8 cellular contexts compared by ENCODE assay signal in the genomic region with DNA sequence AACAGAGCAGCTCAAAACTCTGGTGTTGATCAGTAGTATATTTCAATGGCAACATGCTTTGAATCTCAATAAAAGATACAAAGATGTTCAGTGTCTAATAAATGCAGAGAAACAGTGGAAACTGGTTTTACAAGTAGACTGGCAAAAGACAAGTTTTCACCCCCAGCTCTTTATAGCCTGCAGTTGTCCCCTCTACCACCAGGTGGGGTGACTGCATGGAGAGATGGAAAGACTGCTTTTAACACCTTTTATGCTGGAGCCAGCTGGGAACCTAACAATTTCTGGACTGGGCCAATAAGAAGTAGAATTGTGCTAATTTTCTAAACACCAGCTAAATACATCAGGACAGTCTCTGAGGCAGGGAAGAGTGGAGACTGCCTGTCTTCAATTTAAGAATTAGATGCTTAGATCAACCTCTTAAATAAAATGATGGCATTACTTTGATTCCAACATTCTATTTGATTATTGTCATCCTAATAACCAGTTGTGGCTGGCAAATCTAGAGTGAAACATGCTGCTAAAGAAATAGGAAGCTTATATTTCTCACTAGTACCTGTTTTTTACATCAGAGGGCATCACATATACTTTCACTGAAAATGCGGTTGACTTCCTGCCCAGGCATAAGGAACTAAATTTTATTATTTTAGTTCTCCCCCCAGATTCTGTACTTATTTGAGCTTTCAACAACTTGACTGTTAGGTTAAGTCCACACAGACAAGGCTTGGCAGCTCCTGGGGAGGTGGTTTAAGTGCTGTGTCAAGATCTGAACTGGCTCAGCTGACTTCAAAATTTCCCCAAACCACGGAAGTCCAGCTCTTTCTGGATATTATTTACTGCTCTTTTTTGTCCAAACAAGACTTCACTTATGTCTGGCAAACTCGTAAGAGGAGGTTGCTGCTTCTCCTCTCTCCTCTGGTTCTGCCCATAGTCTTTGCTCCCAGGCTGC.
DNase-seq lines count a peak whose midpoint lies in the region; ATAC-seq, FAIRE-seq and TF ChIP-seq lines count a peak whose summit lies in the region.

No MANE protein-coding gene starts in this region.

- intact Hi-C loops in colonic mucosa (cut with DNase I) (loop anchor here (2.0 kb wide), 1 partner anchor 71 kb away; no protein-coding TSS in a partner anchor), HepG2 (cut with micrococcal nuclease; ENCODE audit: unreplicated experiment) (loop anchor here (1.0 to 10.0 kb wide), 3 partner anchors 69 to 207 kb away; no protein-coding TSS in a partner anchor)

- H3K4me3 ChIP-seq in DOHH2 (ENCODE audit: low read length) (peak overlapping the region; percentile 24; the same call in 1 of the 2 replicates), colonic mucosa (no peak overlapping the region), HepG2 (replicated peaks in 1 of 3; ENCODE audit: insufficient read depth in 1 of 3, low read depth in 2 of 3, low read length in 3 of 3) (no peak overlapping the region)

- no peak overlapping the region for H3K27ac Mint-ChIP-seq in T-helper 2 cell treated with Interferon-gamma antibody and Interleukin-4, amounts not matched to agents 5 μg/mL and 100 μg/mL, for 36 hours

- H3K9me3 ChIP-seq in DOHH2 (ENCODE audit: control insufficient read depth, insufficient read depth, low read length) (no peaks in the 10 kb centered on the region), colonic mucosa (no peaks in the 10 kb centered on the region), HepG2 (ENCODE audit: low read length) (no peaks in the 10 kb centered on the region; the same call in 1 of the 2 replicates)

- H3K9me3 Mint-ChIP-seq in T-helper 2 cell treated with Interferon-gamma antibody and Interleukin-4, amounts not matched to agents 5 μg/mL and 100 μg/mL, for 36 hours, result peaks cover 5% of the 10 kb centered on the region

- H3K9me2 ChIP-seq in DOHH2 (replicated peaks; ENCODE audit: control insufficient read depth, low read length), result no peaks in the 10 kb centered on the region

- H3K9ac ChIP-seq in colonic mucosa (ENCODE audit: low read depth in 2 of 2, low read length in 2 of 2) (no peak overlapping the region), HepG2 (ENCODE audit: insufficient read depth, low read depth, low read length) (no peak overlapping the region)

- no peaks in the 10 kb centered on the region for H3K27me3 ChIP-seq in DOHH2 (ENCODE audit: control insufficient read depth, low read length)
- H3K27me3 ChIP-seq in colonic mucosa, result no peaks in the 10 kb centered on the region
- H3K27me3 ChIP-seq in HepG2 (ENCODE audit: control insufficient read depth in 1 of 2, insufficient read depth in 2 of 2, low read length in 2 of 2), result peaks cover 0 to 7% of the 10 kb centered on the region in 2 experiments; a peak in 2 of 5 replicates

- no peak overlapping the region for H3K4me3 Mint-ChIP-seq in T-helper 2 cell treated with Interferon-gamma antibody and Interleukin-4, amounts not matched to agents 5 μg/mL and 100 μg/mL, for 36 hours

- peaks cover 64% of the 10 kb centered on the region for H3K4me1 ChIP-seq in DOHH2 (ENCODE audit: control insufficient read depth, low read length)
- no peaks in the 10 kb centered on the region for H3K4me1 ChIP-seq in colonic mucosa
- no peaks in the 10 kb centered on the region for H3K4me1 ChIP-seq in HepG2 (ENCODE audit: insufficient read depth, low read length)

- WGBS in HepG2 (ENCODE audit: low lambda C conversion rate), result 22% methylated on average over 3 of the region's 3 CpGs

- no TSS peak for BruUV-seq in HepG2 (replicated peaks; lab: Mats Ljungman, UMichigan)

- DNase-seq in NAMALWA (ENCODE audit: low spot score) (peak; percentile 83), colonic mucosa (peak; percentile 75), HepG2 (ENCODE audit: low spot score) (peak; percentile 52), mesenteric fat pad (ENCODE audit: low spot score) (no peak)
- DNase-seq in T-helper 2 cell treated with Interferon-gamma antibody and Interleukin-4, amounts not matched to agents 5 μg/mL and 100 μg/mL, for 36 hours (ENCODE audit: low spot score), result peak; percentile 32
- DNase-seq in stimulated activated CD8-positive, alpha-beta memory T cell treated with anti-CD3 and anti-CD28 coated beads, Interleukin-15, amount 100 ng/mL, for 48 hours (ENCODE audit: low read depth in 2 of 2), result peak; percentile 4 to 26

- peak; percentile 51 for TF ChIP-seq RAD21 in HepG2 (CRISPR knock-in tag; IDR thresholded peaks at IDR 0.05)

- peak; percentile 94 for TF ChIP-seq CTCF in DOHH2 (IDR thresholded peaks at IDR 0.05; ENCODE audit: low read depth, low read length, poor library complexity, severe bottlenecking)
- peak; percentile 75 for TF ChIP-seq CTCF in colonic mucosa (IDR thresholded peaks at IDR 0.05)
- TF ChIP-seq CTCF in HepG2 (CRISPR knock-in tag; IDR thresholded peaks at IDR 0.05), result peak; percentile 78

- H3K4me2 ChIP-seq in DOHH2 (ENCODE audit: low read length) (peak overlapping the region; percentile 53), HepG2 (ENCODE audit: low read depth, low read length) (no peak overlapping the region)

- no peak for TF ChIP-seq POLR2A in HepG2 (IDR thresholded peaks at IDR 0.05; ENCODE audit: insufficient read depth in 1 of 2, low read depth in 2 of 2, low read length in 2 of 2)

- no peaks in the 10 kb centered on the region for H3K36me3 ChIP-seq in DOHH2 (ENCODE audit: control insufficient read depth, low read length)
- no peaks in the 10 kb centered on the region for H3K36me3 ChIP-seq in colonic mucosa
- H3K36me3 ChIP-seq in HepG2 (replicated peaks in 1 of 2; ENCODE audit: control insufficient read depth in 1 of 2, insufficient read depth in 2 of 2, low read length in 2 of 2), result no peaks in the 10 kb centered on the region

- H2AFZ ChIP-seq in HepG2 (ENCODE audit: low read length), result no peak overlapping the region

- H3F3A ChIP-seq in DOHH2 (ENCODE audit: control insufficient read depth, insufficient read depth), result peaks cover 6% of the 10 kb centered on the region; the same call in 1 of the 2 replicates

- CTCF ChIA-PET in HepG2 (lab: Yijun Ruan, JAX; ENCODE audit: low intra/inter-chr PET ratio, low total read pairs), result interaction anchor here (1.1 to 3.3 kb wide), 2 partner anchors 69 to 122 kb away, joined by 5 to 35 read pairs; no protein-coding TSS in a partner anchor

- in situ Hi-C loops in HepG2 (cut with HindIII; ENCODE audit: extremely low pct_ligation_motif_present, low pct_unique_long_range_greater_than_20kb), result loop anchor here (5.0 kb wide), 1 partner anchor 69 kb away; no protein-coding TSS in a partner anchor

- no peak for TF ChIP-seq EP300 in HepG2 (IDR thresholded peaks at IDR 0.05; ENCODE audit: low read depth in 2 of 2, low read length in 2 of 2)
- no peak for TF ChIP-seq EP300 in HepG2 (CRISPR knock-in tag; IDR thresholded peaks at IDR 0.05; ENCODE audit: borderline replicate concordance)

- peaks cover 5% of the 10 kb centered on the region for H3K79me2 ChIP-seq in DOHH2 (ENCODE audit: control insufficient read depth, low read length)
- no peaks in the 10 kb centered on the region for H3K79me2 ChIP-seq in HepG2 (ENCODE audit: insufficient read depth, low read length)

- FAIRE-seq in HepG2 (lab: Jason Lieb, UNC), result peak; percentile 64

- no peaks in the 10 kb centered on the region for H3K36me3 Mint-ChIP-seq in T-helper 2 cell treated with Interferon-gamma antibody and Interleukin-4, amounts not matched to agents 5 μg/mL and 100 μg/mL, for 36 hours (ENCODE audit: low read depth)

- H3K27ac ChIP-seq in DOHH2 (ENCODE audit: low read depth, low read length) (peak overlapping the region; percentile 52), colonic mucosa (no peak overlapping the region), HepG2 (ENCODE audit: extremely low read length, insufficient read depth, low read length) (no peak overlapping the region)

- peaks cover 3% of the 10 kb centered on the region for H3K27me3 Mint-ChIP-seq in T-helper 2 cell treated with Interferon-gamma antibody and Interleukin-4, amounts not matched to agents 5 μg/mL and 100 μg/mL, for 36 hours (ENCODE audit: low read depth)

- H3K4me1 Mint-ChIP-seq in T-helper 2 cell treated with Interferon-gamma antibody and Interleukin-4, amounts not matched to agents 5 μg/mL and 100 μg/mL, for 36 hours (ENCODE audit: low read depth), result no peaks in the 10 kb centered on the region

- POLR2A ChIA-PET in HepG2 (lab: Yijun Ruan, JAX), result interaction anchor here (0.5 kb wide), 1 partner anchor 67 kb away, joined by 3 read pairs; no protein-coding TSS in a partner anchor

- ATAC-seq in GM21717 (IDR thresholded peaks at IDR 0.05; ENCODE audit: unreplicated experiment) (peak; percentile 50), HepG2 (peak; percentile 74; the same call in 2 of the 3 replicates)

- H4K20me1 ChIP-seq in DOHH2 (ENCODE audit: control insufficient read depth, insufficient read depth, low read depth, low read length) (no peaks in the 10 kb centered on the region), HepG2 (ENCODE audit: insufficient read depth, low read length) (no peaks in the 10 kb centered on the region)

TF ChIP-seq in HepG2, 621 proteins besides CTCF, POLR2A, EP300 and RAD21:
- no peak for TF ChIP-seq ZNF572 (CRISPR knock-in tag; IDR thresholded peaks at IDR 0.05)
- peak; percentile 57 for TF ChIP-seq STAG1 (CRISPR knock-in tag; IDR thresholded peaks at IDR 0.05)
- TF ChIP-seq SMC3 (IDR thresholded peaks at IDR 0.05; ENCODE audit: low read length), result peak; percentile 88
- peak; percentile 97 for TF ChIP-seq ZNF652 (CRISPR knock-in tag; IDR thresholded peaks at IDR 0.05; ENCODE audit: borderline replicate concordance, low read depth)
- no peak for TF ChIP-seq HDAC6 (IDR thresholded peaks at IDR 0.05; ENCODE audit: low read depth, low read length)
- TF ChIP-seq ADNP (CRISPR knock-in tag; IDR thresholded peaks at IDR 0.05), result no peak
- peak; percentile 19; the same call in 1 of the 2 replicates for TF ChIP-seq KAT8 (CRISPR knock-in tag; IDR thresholded peaks at IDR 0.05)
- TF ChIP-seq, protein P1, sequence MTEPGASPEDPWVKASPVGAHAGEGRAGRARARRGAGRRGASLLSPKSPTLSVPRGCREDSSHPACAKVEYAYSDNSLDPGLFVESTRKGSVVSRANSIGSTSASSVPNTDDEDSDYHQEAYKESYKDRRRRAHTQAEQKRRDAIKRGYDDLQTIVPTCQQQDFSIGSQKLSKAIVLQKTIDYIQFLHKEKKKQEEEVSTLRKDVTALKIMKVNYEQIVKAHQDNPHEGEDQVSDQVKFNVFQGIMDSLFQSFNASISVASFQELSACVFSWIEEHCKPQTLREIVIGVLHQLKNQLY (CRISPR knock-in tag; IDR thresholded peaks at IDR 0.05), result no peak
